Comparison of ENCODE assay signal across 16 cellular contexts in genomic region chr5:82991678-82992323, GRCh38.
DNase-seq lines count a peak whose midpoint lies in the region; ATAC-seq, FAIRE-seq and TF ChIP-seq lines count a peak whose summit lies in the region.
"Had no signal": no experiment of that assay in that cellular context is flagged by ENCODE, and none has a peak within 500 bp of the region (broad histone marks: within the 10 kb centered on the region; RNA-seq: fewer than 3 reads in every experiment).

No MANE protein-coding gene starts in this region.

- H2BK15ac ChIP-seq in IMR-90 (ENCODE audit: low read depth, low read length) = no peak overlapping the region

- no peak overlapping the region for H3K14ac ChIP-seq in IMR-90 (replicated peaks; ENCODE audit: low read depth, low read length)

- H3K4ac ChIP-seq in IMR-90 (ENCODE audit: low read depth, low read length) = no peak overlapping the region

- H4K5ac ChIP-seq in IMR-90 (ENCODE audit: low read depth, low read length) = no peak overlapping the region

- TF ChIP-seq RAD21 in IMR-90 (IDR thresholded peaks at IDR 0.05; ENCODE audit: low read length) = no peak

- DNase-seq in EH (ENCODE audit: low read depth) (peak; percentile 28), IMR-90 (peak; percentile 38), RCC 7860 (ENCODE audit: low spot score) (peak; percentile 19), foreskin keratinocyte (peak; percentile 29 to 48), Caco-2 (no peak), medulla oblongata (ENCODE audit: extremely low spot score) (no peak), vagina (ENCODE audit: extremely low spot score in 2 of 2) (no peak)
- DNase-seq: activated CD4-positive, alpha-beta memory T cell treated with anti-CD3 and anti-CD28 coated beads, Interleukin-2, amount 10 ng/mL, durations not matched to agents 7 days and 5 days; activated naive CD4-positive, alpha-beta T cell treated with anti-CD3 and anti-CD28 coated beads for 36 hours; NCI-H146; psoas muscle; stimulated activated CD4-positive, alpha-beta T cell treated with anti-CD3 and anti-CD28 coated beads, Interleukin-2, amount 100 ng/mL, for 24 hours; T-helper 17 cell had no signal

- intact Hi-C loops in IMR-90 (cut with micrococcal nuclease) = no loop called here
- intact Hi-C loops in Caco-2 (cut with micrococcal nuclease; ENCODE audit: unreplicated experiment) = no loop called here
- intact Hi-C loops in vagina (cut with DNase I) = no loop called here

- H2AFZ ChIP-seq in IMR-90 (replicated peaks; ENCODE audit: low read length, poor library complexity) = peak overlapping the region; percentile 80

- no peak overlapping the region for H2BK5ac ChIP-seq in IMR-90 (ENCODE audit: low read depth, low read length, poor library complexity, severe bottlenecking)

- H4K8ac ChIP-seq in IMR-90 (ENCODE audit: low read depth in 2 of 2, low read length in 2 of 2) = peak overlapping the region in 1 of 2 experiments; percentile 79; a peak in 1 of 4 replicates

- peak; percentile 24 for ATAC-seq in IMR-90 (ENCODE audit: low read depth)
- peak; percentile 73 for ATAC-seq in foreskin keratinocyte
- no peak for ATAC-seq in GM18873 (IDR thresholded peaks at IDR 0.05; ENCODE audit: low FRiP score, unreplicated experiment)
- ATAC-seq: esophagus mucosa; psoas muscle; stimulated activated effector memory CD8-positive, alpha-beta T cell treated with anti-CD3 and anti-CD28 coated beads, Interleukin-12 subunit alpha, Interleukin-12 subunit beta, amount 100 ng/mL, for 72 hours; T-helper 17 cell had no signal

- no peaks in the 10 kb centered on the region for H3K27me3 Mint-ChIP-seq in Caco-2 (ENCODE audit: insufficient read depth, unreplicated experiment)
- H3K27me3 Mint-ChIP-seq: activated CD4-positive, alpha-beta memory T cell treated with anti-CD3 and anti-CD28 coated beads, Interleukin-2, amount 10 ng/mL, durations not matched to agents 7 days and 5 days; T-helper 17 cell had no signal

- 0 out of 2 replicates have a peak overlapping the region, but pooled peaks have one; percentile 22 for H2BK120ac ChIP-seq in IMR-90 (ENCODE audit: low read depth, low read length)

- no peaks in the 10 kb centered on the region for H3K79me1 ChIP-seq in IMR-90 (ENCODE audit: low read depth in 1 of 2, low read length in 2 of 2)

- H3K36me3 Mint-ChIP-seq in Caco-2 (ENCODE audit: insufficient read depth, unreplicated experiment) = no peaks in the 10 kb centered on the region
- H3K36me3 Mint-ChIP-seq: stimulated activated effector memory CD8-positive, alpha-beta T cell treated with anti-CD3 and anti-CD28 coated beads, Interleukin-12 subunit alpha, Interleukin-12 subunit beta, amount 100 ng/mL, for 72 hours had no signal

- BruUV-seq in IMR-90 (replicated peaks; lab: Mats Ljungman, UMichigan) (no TSS peak), Caco-2 (replicated peaks; lab: Mats Ljungman, UMichigan) (no TSS peak)

- dilution Hi-C loops in IMR-90 (cut with HindIII; ENCODE audit: low sequenced_read_pairs, unreplicated experiment) = no loop called here

- peak overlapping the region; percentile 13 for H4K91ac ChIP-seq in IMR-90 (ENCODE audit: insufficient read depth, low read depth, low read length)

- FAIRE-seq in RCC 7860 (lab: Jason Lieb, UNC) = no peak

- H3K4me1 ChIP-seq in IMR-90 (ENCODE audit: control insufficient read depth, insufficient read depth, low read length) = no peaks in the 10 kb centered on the region
- peaks cover 10% of the 10 kb centered on the region for H3K4me1 ChIP-seq in foreskin keratinocyte
- no peaks in the 10 kb centered on the region for H3K4me1 ChIP-seq in Caco-2
- H3K4me1 ChIP-seq in vagina = no peaks in the 10 kb centered on the region
- H3K4me1 ChIP-seq: psoas muscle had no signal

- H3K18ac ChIP-seq in IMR-90 (ENCODE audit: low read depth, low read length) = no peak overlapping the region

- H3K56ac ChIP-seq in IMR-90 (ENCODE audit: extremely low read depth, insufficient read depth, low read length) = no peak overlapping the region

- WGBS in IMR-90 (ENCODE audit: extremely low coverage in 2 of 2, insufficient read length in 1 of 2), 2 experiments = 100% methylated on average over 1 of the region's 8 CpGs; no CpG with 5 or more reads in 1 of the 2 experiments

- CTCF ChIA-PET in IMR-90 (lab: Yijun Ruan, JAX) (no interaction called here), Caco-2 (lab: Charles Lee) (no interaction called here)

- POLR2A ChIA-PET in IMR-90 (lab: Charles Lee; ENCODE audit: unreplicated experiment) (no interaction called here), Caco-2 (lab: Charles Lee) (no interaction called here)

- peaks cover 5% of the 10 kb centered on the region; the same call in 1 of the 2 replicates for H3K9me1 ChIP-seq in IMR-90 (ENCODE audit: insufficient read depth, low read length)

- H3K36me3 ChIP-seq in IMR-90 (ENCODE audit: control insufficient read depth, insufficient read depth, low read length) (no peaks in the 10 kb centered on the region), Caco-2 (ENCODE audit: control insufficient read depth, insufficient read depth, low read length) (no peaks in the 10 kb centered on the region), vagina (no peaks in the 10 kb centered on the region)

- no peak overlapping the region for H3K9ac ChIP-seq in IMR-90 (ENCODE audit: low read depth, low read length)

- H3K27me3 ChIP-seq in IMR-90 (ENCODE audit: control insufficient read depth, insufficient read depth, low read length) = no peaks in the 10 kb centered on the region
- peaks cover 2% of the 10 kb centered on the region for H3K27me3 ChIP-seq in foreskin keratinocyte
- no peaks in the 10 kb centered on the region for H3K27me3 ChIP-seq in Caco-2 (replicated peaks; ENCODE audit: control insufficient read depth, insufficient read depth, low read length)
- H3K27me3 ChIP-seq in vagina = no peaks in the 10 kb centered on the region

- no peak overlapping the region for H3K27ac Mint-ChIP-seq in Caco-2 (ENCODE audit: unreplicated experiment)
- H3K27ac Mint-ChIP-seq: activated CD4-positive, alpha-beta memory T cell treated with anti-CD3 and anti-CD28 coated beads, Interleukin-2, amount 10 ng/mL, durations not matched to agents 7 days and 5 days; activated naive CD4-positive, alpha-beta T cell treated with anti-CD3 and anti-CD28 coated beads for 36 hours; stimulated activated effector memory CD8-positive, alpha-beta T cell treated with anti-CD3 and anti-CD28 coated beads, Interleukin-12 subunit alpha, Interleukin-12 subunit beta, amount 100 ng/mL, for 72 hours; T-helper 17 cell had no signal

- H3K9me3 Mint-ChIP-seq in Caco-2 (ENCODE audit: unreplicated experiment) = no peaks in the 10 kb centered on the region
- H3K9me3 Mint-ChIP-seq: activated naive CD4-positive, alpha-beta T cell treated with anti-CD3 and anti-CD28 coated beads for 36 hours; stimulated activated effector memory CD8-positive, alpha-beta T cell treated with anti-CD3 and anti-CD28 coated beads, Interleukin-12 subunit alpha, Interleukin-12 subunit beta, amount 100 ng/mL, for 72 hours had no signal

- TF ChIP-seq POLR2A in IMR-90 (IDR thresholded peaks at IDR 0.05; ENCODE audit: low read depth, low read length) (no peak), vagina (IDR thresholded peaks at IDR 0.05) (no peak)

- H3K4me3 ChIP-seq in IMR-90 (ENCODE audit: insufficient read depth, low read depth, low read length) (no peak overlapping the region), Caco-2 (ENCODE audit: low read depth, low read length) (no peak overlapping the region), vagina (no peak overlapping the region)
- H3K4me3 ChIP-seq: psoas muscle had no signal

- no peak overlapping the region for H3K27ac ChIP-seq in IMR-90 (ENCODE audit: insufficient read depth, low read length)
- H3K27ac ChIP-seq in foreskin keratinocyte = no peak overlapping the region
- H3K27ac ChIP-seq in vagina = no peak overlapping the region
- H3K27ac ChIP-seq: psoas muscle had no signal

- no peak overlapping the region for H2BK20ac ChIP-seq in IMR-90 (ENCODE audit: low read depth, low read length)

- H3K4me1 Mint-ChIP-seq in Caco-2 (ENCODE audit: low read depth, unreplicated experiment) = no peaks in the 10 kb centered on the region
- H3K4me1 Mint-ChIP-seq: activated CD4-positive, alpha-beta memory T cell treated with anti-CD3 and anti-CD28 coated beads, Interleukin-2, amount 10 ng/mL, durations not matched to agents 7 days and 5 days; stimulated activated effector memory CD8-positive, alpha-beta T cell treated with anti-CD3 and anti-CD28 coated beads, Interleukin-12 subunit alpha, Interleukin-12 subunit beta, amount 100 ng/mL, for 72 hours; T-helper 17 cell had no signal

- H3K23ac ChIP-seq in IMR-90 (ENCODE audit: low read depth, low read length) = no peak overlapping the region

- no peak overlapping the region for H3K4me2 ChIP-seq in IMR-90 (ENCODE audit: low read depth, low read length)

- in situ Hi-C loops in IMR-90 (cut with MboI; ENCODE audit: low sequenced_read_pairs) = no loop called here

- TF ChIP-seq CTCF in IMR-90 (conservative IDR thresholded peaks at IDR 0.05; ENCODE audit: low read depth, low read length) = no peak
- no peak for TF ChIP-seq CTCF in foreskin keratinocyte (conservative IDR thresholded peaks at IDR 0.05)
- TF ChIP-seq CTCF in Caco-2 (IDR thresholded peaks at IDR 0.05; ENCODE audit: insufficient read depth in 1 of 2, low read depth in 1 of 2, low read length in 1 of 2, severe bottlenecking in 1 of 2, unreplicated experiment in 1 of 2) = no peak
- no peak for TF ChIP-seq CTCF in vagina (IDR thresholded peaks at IDR 0.05)

- H4K20me1 ChIP-seq in IMR-90 (ENCODE audit: insufficient read depth, low read length) = no peaks in the 10 kb centered on the region

- H2AK9ac ChIP-seq in IMR-90 (replicated peaks; ENCODE audit: low read depth, low read length, poor library complexity) = no peak overlapping the region

- H3K9me3 ChIP-seq in IMR-90 (ENCODE audit: control insufficient read depth, insufficient read depth, low read length) = no peaks in the 10 kb centered on the region
- H3K9me3 ChIP-seq in Caco-2 = no peaks in the 10 kb centered on the region
- H3K9me3 ChIP-seq in vagina = no peaks in the 10 kb centered on the region
- H3K9me3 ChIP-seq: psoas muscle had no signal

- H3K4me3 Mint-ChIP-seq in Caco-2 (ENCODE audit: unreplicated experiment) = no peak overlapping the region
- H3K4me3 Mint-ChIP-seq: activated CD4-positive, alpha-beta memory T cell treated with anti-CD3 and anti-CD28 coated beads, Interleukin-2, amount 10 ng/mL, durations not matched to agents 7 days and 5 days; activated naive CD4-positive, alpha-beta T cell treated with anti-CD3 and anti-CD28 coated beads for 36 hours; stimulated activated effector memory CD8-positive, alpha-beta T cell treated with anti-CD3 and anti-CD28 coated beads, Interleukin-12 subunit alpha, Interleukin-12 subunit beta, amount 100 ng/mL, for 72 hours; T-helper 17 cell had no signal

- H2AK5ac ChIP-seq in IMR-90 (ENCODE audit: low read depth, low read length) = no peak overlapping the region

TF ChIP-seq in IMR-90, 13 proteins besides CTCF, POLR2A, EP300 and RAD21 (continues in another document):
- no peak for TF ChIP-seq MXI1 (IDR thresholded peaks at IDR 0.05; ENCODE audit: borderline replicate concordance, low read depth, low read length)
- TF ChIP-seq NFE2L2 (IDR thresholded peaks at IDR 0.05; ENCODE audit: low read depth, low read length) = no peak
- no peak for TF ChIP-seq MAFK (IDR thresholded peaks at IDR 0.05; ENCODE audit: low read depth, low read length)

Comparison
In these comparisons a context has a peak if more than half of its experiments do, and no peak if none do; other contexts are left out.
1. DNase-seq: peak in EH (single experiment), IMR-90 (single experiment), RCC 7860 (single experiment) and foreskin keratinocyte (2 of 2); none in Caco-2 (0 of 2), medulla oblongata (single experiment) and vagina (0 of 2).